In the genomic region with DNA sequence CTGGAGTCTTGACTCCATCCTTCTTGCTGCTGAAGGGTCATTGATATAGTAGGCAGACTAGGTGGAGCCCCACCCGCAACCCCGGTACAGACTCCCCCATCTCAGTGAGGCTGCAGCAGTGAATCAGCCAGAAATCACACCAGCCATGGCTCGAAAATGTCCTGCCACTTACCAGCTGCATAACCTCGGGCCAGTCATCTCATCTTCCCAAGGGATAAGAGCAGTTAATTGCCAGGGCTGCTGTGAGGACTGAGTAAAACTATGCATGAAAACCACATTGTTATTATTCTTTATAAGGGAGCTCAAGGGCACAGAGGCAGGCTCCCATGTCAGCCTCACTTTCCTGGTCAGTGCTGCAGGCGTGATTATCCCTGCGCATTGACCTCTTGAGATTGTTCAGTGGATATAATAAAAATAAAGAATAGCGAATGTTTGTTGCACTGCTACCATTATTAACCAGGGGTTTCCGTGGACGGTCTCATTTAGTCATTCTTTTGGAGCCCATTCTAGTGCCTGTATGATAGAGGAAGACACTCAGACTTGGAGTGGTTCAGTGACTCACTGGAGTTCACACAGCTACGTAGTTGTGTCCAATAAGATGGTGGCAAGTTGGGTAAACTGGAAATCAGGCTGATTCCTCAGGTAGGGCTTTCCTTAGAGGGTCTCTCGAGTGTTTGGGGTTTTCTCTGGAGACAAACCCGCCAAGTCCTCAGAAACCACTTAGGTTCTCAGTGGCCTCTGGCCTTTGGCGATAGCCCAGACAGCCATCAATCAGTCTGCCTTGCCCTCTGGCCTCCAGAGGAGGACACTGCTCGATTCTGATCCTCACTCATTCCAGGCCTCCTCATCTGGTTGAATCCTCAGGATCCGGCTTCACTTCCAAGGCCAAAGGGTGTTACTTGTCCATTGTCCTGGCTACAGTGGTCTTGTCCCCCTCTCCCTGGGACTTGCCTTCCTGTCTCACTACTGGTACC, we compare ENCODE assay signal across 16 cellular contexts. TPM values are rescaled to one million over a fixed set of nuclear protein-coding genes. Genes with fewer than 3 reads are reported as not detected.
DNase-seq lines count a peak whose midpoint lies in the region; ATAC-seq and TF ChIP-seq lines count a peak whose summit lies in the region.
"Had no signal": no experiment of that assay in that cellular context is flagged by ENCODE, and none has a peak within 500 bp of the region (broad histone marks: within the 10 kb centered on the region; RNA-seq: fewer than 3 reads in every experiment).

No MANE protein-coding gene starts in this region.

- DNase-seq in DMS79 treated with DMSO at 0.1 percent for 48 hours (lab: John Stamatoyannopoulos, UW) (peak; percentile 18), SJSA1 (ENCODE audit: low read depth in 1 of 2, low spot score in 2 of 2) (peak; percentile 71 to 86), fibroblast of mammary gland (ENCODE audit: low read depth) (peak; percentile 90), renal cortical epithelial cell (ENCODE audit: low read depth) (peak; percentile 25), left colon (no peak), activated T-cell treated with anti-CD3 and anti-CD28 coated beads for 4 hours (no peak), kidney glomerular epithelial cell (lab: John Stamatoyannopoulos, UW) (no peak)
- no peak for DNase-seq in activated CD8-positive, alpha-beta memory T cell treated with anti-CD3 and anti-CD28 coated beads, Interleukin-2, amount 50 U/mL, for 4 hours
- DNase-seq: activated naive CD4-positive, alpha-beta T cell treated with anti-CD3 and anti-CD28 coated beads, Interleukin-2, amount 10 ng/mL, durations not matched to agents 7 days and 5 days; heart right ventricle; mesendoderm; NCI-H2227 treated with DMSO at 0.1 percent for 48 hours; PC-3; stimulated activated CD4-positive, alpha-beta T cell treated with anti-CD3 and anti-CD28 coated beads, Interleukin-4, amount 100 ng/mL, for 4 hours; T-helper 2 cell had no signal

- ATAC-seq in left colon = no peak
- ATAC-seq: PC-3 had no signal

- intact Hi-C loops in left colon (cut with DNase I, micrococcal nuclease) = no loop called here

- H3K9me3 ChIP-seq in SJSA1 (replicated peaks) = no peaks in the 10 kb centered on the region
- H3K9me3 ChIP-seq: heart right ventricle had no signal

- H3K36me3 ChIP-seq in SJSA1 = no peaks in the 10 kb centered on the region

- H3K4me3 ChIP-seq in SJSA1 (no peak overlapping the region), fibroblast of mammary gland (ENCODE audit: control insufficient read depth, low read depth, low read length) (no peak overlapping the region)
- H3K4me3 ChIP-seq: heart right ventricle had no signal

- peak overlapping the region; percentile 26; the same call in 1 of the 2 replicates for H3K27ac ChIP-seq in SJSA1

- H3K27me3 ChIP-seq in SJSA1 (replicated peaks) = no peaks in the 10 kb centered on the region
- H3K27me3 ChIP-seq: heart right ventricle had no signal

- peaks cover 31% of the 10 kb centered on the region for H3K4me1 ChIP-seq in SJSA1 (replicated peaks)

- TF ChIP-seq CTCF in fibroblast of mammary gland (conservative IDR thresholded peaks at IDR 0.05; ENCODE audit: control insufficient read depth, insufficient read depth, low read depth, low read length) = no peak

RNA-seq across cellular contexts. Expression of a gene that starts 39.9 kb away (rescaled TPM):
- total RNA-seq in SJSA1 (2014; rRNA removed; shearing (Covaris generic)) = 0.22 and 0.50 TPM in 2 replicates
- total RNA-seq in renal cortical epithelial cell = 0.05 and 0.35 TPM in 2 replicates
- 1 to 10 TPM; 2.4 to 9.5 TPM for total RNA-seq in left colon
- total RNA-seq: HT-29 had no signal

Comparison
In these comparisons a context has a peak if more than half of its experiments do, and no peak if none do; other contexts are left out.
1. DNase-seq: peak in DMS79 treated with DMSO at 0.1 percent for 48 hours (single experiment), SJSA1 (2 of 2), fibroblast of mammary gland (single experiment) and renal cortical epithelial cell (single experiment); none in left colon (0 of 2), activated CD8-positive, alpha-beta memory T cell treated with anti-CD3 and anti-CD28 coated beads, Interleukin-2, amount 50 U/mL, for 4 hours (single experiment), activated T-cell treated with anti-CD3 and anti-CD28 coated beads for 4 hours (single experiment) and kidney glomerular epithelial cell (single experiment).